ENCODE assay signal across 8 cellular contexts in the genomic region with DNA sequence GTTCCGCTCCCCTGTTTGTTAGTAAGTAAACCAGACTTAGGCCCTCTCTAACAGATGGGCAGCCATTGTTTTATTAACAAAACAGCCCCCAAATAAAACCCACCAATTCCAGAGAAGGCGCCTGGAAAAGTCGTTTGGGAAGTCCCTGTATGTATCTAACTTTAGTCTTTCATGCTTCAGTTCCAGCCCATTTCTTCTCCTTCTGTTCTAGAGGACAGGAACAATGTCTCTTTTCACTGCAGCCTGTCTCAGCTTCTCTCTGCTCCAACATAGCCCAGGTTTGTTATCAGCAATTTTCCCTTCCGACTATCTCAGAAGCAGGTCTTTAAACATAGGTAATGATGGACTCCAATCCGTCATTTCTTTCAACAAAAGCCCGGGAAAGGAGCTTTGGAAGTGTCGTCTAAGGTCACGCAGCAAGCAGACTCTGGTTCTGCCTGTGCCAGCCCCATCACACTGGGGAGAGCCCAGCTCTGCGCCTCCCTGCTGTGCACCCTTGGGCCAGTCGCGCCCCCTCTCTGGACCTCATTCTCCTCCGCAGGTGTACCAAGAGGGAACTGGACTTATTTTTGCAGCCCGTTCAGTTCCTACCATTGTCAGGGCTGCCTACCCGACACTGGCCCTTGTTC. TPM values are rescaled to one million over a fixed set of nuclear protein-coding genes. Genes with fewer than 3 reads are reported as not detected.
DNase-seq lines count a peak whose midpoint lies in the region; ATAC-seq and TF ChIP-seq lines count a peak whose summit lies in the region.

No MANE protein-coding gene starts in this region.

- no peaks in the 10 kb centered on the region for H3K27me3 ChIP-seq in Caco-2 (replicated peaks; ENCODE audit: control insufficient read depth, insufficient read depth, low read length)

- H3K36me3 Mint-ChIP-seq in Caco-2 (ENCODE audit: insufficient read depth, unreplicated experiment) (peaks cover 25% of the 10 kb centered on the region), endothelial cell (ENCODE audit: low read depth, unreplicated experiment) (no peaks in the 10 kb centered on the region), osteocyte (ENCODE audit: unreplicated experiment) (no peaks in the 10 kb centered on the region)

- H3K27ac Mint-ChIP-seq in Caco-2 (ENCODE audit: unreplicated experiment) (peak overlapping the region; percentile 99), endothelial cell (ENCODE audit: unreplicated experiment) (peak overlapping the region; percentile 98), osteocyte (ENCODE audit: unreplicated experiment) (peak overlapping the region; percentile 98)

- H3K27me3 Mint-ChIP-seq in Caco-2 (ENCODE audit: insufficient read depth, unreplicated experiment) (no peaks in the 10 kb centered on the region), endothelial cell (ENCODE audit: unreplicated experiment) (peaks cover 6% of the 10 kb centered on the region), osteocyte (ENCODE audit: unreplicated experiment) (no peaks in the 10 kb centered on the region)

- DNase-seq in Caco-2, result no peak
- DNase-seq in NCI-H69 (lab: John Stamatoyannopoulos, UW), result peak; percentile 88
- DNase-seq in endothelial cell (ENCODE audit: low spot score), result no peak
- no peak for DNase-seq in osteocyte (ENCODE audit: extremely low spot score, unreplicated experiment)
- DNase-seq in HuH-7 (ENCODE audit: low spot score), result no peak
- DNase-seq in GM13977 (ENCODE audit: low spot score), result no peak

- H3K4me1 Mint-ChIP-seq in Caco-2 (ENCODE audit: low read depth, unreplicated experiment), result peaks cover 18% of the 10 kb centered on the region
- peaks cover 20% of the 10 kb centered on the region for H3K4me1 Mint-ChIP-seq in endothelial cell (ENCODE audit: unreplicated experiment)
- H3K4me1 Mint-ChIP-seq in osteocyte (ENCODE audit: unreplicated experiment), result peaks cover 30% of the 10 kb centered on the region

- no peaks in the 10 kb centered on the region for H3K9me3 Mint-ChIP-seq in Caco-2 (ENCODE audit: unreplicated experiment)
- H3K9me3 Mint-ChIP-seq in endothelial cell (ENCODE audit: unreplicated experiment), result no peaks in the 10 kb centered on the region
- no peaks in the 10 kb centered on the region for H3K9me3 Mint-ChIP-seq in osteocyte (ENCODE audit: unreplicated experiment)

- TF ChIP-seq CTCF in Caco-2 (IDR thresholded peaks at IDR 0.05; ENCODE audit: insufficient read depth in 1 of 2, low read depth in 1 of 2, low read length in 1 of 2, severe bottlenecking in 1 of 2, unreplicated experiment in 1 of 2) (no peak), endothelial cell (IDR thresholded peaks at IDR 0.05; ENCODE audit: unreplicated experiment) (no peak), osteocyte (IDR thresholded peaks at IDR 0.05) (no peak), GM13977 (IDR thresholded peaks at IDR 0.05; ENCODE audit: extremely low read depth, insufficient read depth, missing control alignments) (no peak)

- peak overlapping the region; percentile 89 for H3K4me3 ChIP-seq in Caco-2 (ENCODE audit: low read depth, low read length)

- intact Hi-C loops in Caco-2 (cut with micrococcal nuclease; ENCODE audit: unreplicated experiment), result loop anchor here (2.0 to 5.0 kb wide), 2 partner anchors 49 to 190 kb away; a partner anchor contains a TSS

- H3K4me3 Mint-ChIP-seq in Caco-2 (ENCODE audit: unreplicated experiment), result peak overlapping the region; percentile 91
- H3K4me3 Mint-ChIP-seq in endothelial cell (ENCODE audit: unreplicated experiment), result peak overlapping the region; percentile 93
- peak overlapping the region; percentile 86 for H3K4me3 Mint-ChIP-seq in osteocyte (ENCODE audit: unreplicated experiment)

- ATAC-seq in HG03280 (IDR thresholded peaks at IDR 0.05; ENCODE audit: unreplicated experiment), result no peak
- no peak for ATAC-seq in HG03045 (IDR thresholded peaks at IDR 0.05; ENCODE audit: unreplicated experiment)

- TSS peak; percentile 97 for BruUV-seq in Caco-2 (replicated peaks; lab: Mats Ljungman, UMichigan)

- no peaks in the 10 kb centered on the region for H3K9me3 ChIP-seq in Caco-2

- H3K36me3 ChIP-seq in Caco-2 (ENCODE audit: control insufficient read depth, insufficient read depth, low read length), result no peaks in the 10 kb centered on the region

- peaks cover 22% of the 10 kb centered on the region for H3K4me1 ChIP-seq in Caco-2

- CTCF ChIA-PET in Caco-2 (lab: Charles Lee), result no interaction called here

- POLR2A ChIA-PET in Caco-2 (lab: Charles Lee), result interaction anchor here (1.0 to 2.3 kb wide), 2 partner anchors 161 to 190 kb away, joined by 3 to 7 read pairs; a partner anchor contains a TSS

- in situ Hi-C loops in GM13977 (cut with MboI; ENCODE audit: low pct_unique_long_range_greater_than_20kb, low sequenced_read_pairs, unreplicated experiment), result no loop called here

RNA-seq across cellular contexts. Expression of a gene that starts 9.6 kb away (rescaled TPM):
- total RNA-seq in Caco-2 (2022), result 43.0 and 57.8 TPM in 2 replicates
- 79.1 TPM for total RNA-seq in endothelial cell (ENCODE audit: unreplicated experiment)
- 36.0 and 37.0 TPM in 2 replicates for total RNA-seq in osteocyte
